Comparison of ENCODE assay signal across 11 cellular contexts in genomic region chr11:5131584-5132335, GRCh38. TPM values are rescaled to one million over a fixed set of nuclear protein-coding genes. Genes with fewer than 3 reads are reported as not detected.
"Had no signal": no experiment of that assay in that cellular context is flagged by ENCODE, and none has a peak within 500 bp of the region (broad histone marks: within the 10 kb centered on the region; RNA-seq: fewer than 3 reads in every experiment).

No MANE protein-coding gene starts in this region.

- H3K27ac ChIP-seq: HL-60, KMS-11 had no signal

- H3K9ac ChIP-seq: KMS-11 had no signal

- H3K27ac Mint-ChIP-seq: IgD-negative memory B cell had no signal

- H3K4me2 ChIP-seq: KMS-11 had no signal

- ATAC-seq: HepG2 had no signal

- H3K4me3 Mint-ChIP-seq: IgD-negative memory B cell had no signal

- DNase-seq: IMR-90, Karpas-422, KBM-7, KG1 had no signal

- H3K27me3 Mint-ChIP-seq: IgD-negative memory B cell had no signal

- H3K4me1 Mint-ChIP-seq: IgD-negative memory B cell had no signal

- FAIRE-seq: HepG2, HTR-8/SVneo had no signal

RNA-seq across cellular contexts. Expression of gene OR52A5, which starts 6.4 kb away (rescaled TPM):
- total RNA-seq: HepG2, HT-29, HT1080, IMR-90 had no signal
- polyA plus RNA-seq: HepG2, IgD-negative memory B cell, IMR-90 had no signal

RNA-seq across cellular contexts. Expression of gene OR52A1, which starts 22.8 kb away (rescaled TPM):
- total RNA-seq: HepG2, HT-29, HT1080, IMR-90 had no signal
- polyA plus RNA-seq: HepG2, IgD-negative memory B cell, IMR-90 had no signal
